In genomic region chr1:33111965-33112364, GRCh38 we compare ENCODE assay signal across 1 cellular context.
TF ChIP-seq lines count a peak whose summit lies in the region.

No MANE protein-coding gene starts in this region.

TF ChIP-seq in H1, 55 proteins besides CTCF, POLR2A, EP300 and RAD21:
- TF ChIP-seq CHD2 (IDR thresholded peaks at IDR 0.05; ENCODE audit: low read length) = no peak
- TF ChIP-seq KDM1A (IDR thresholded peaks at IDR 0.05; ENCODE audit: borderline replicate concordance, low read length) = no peak
- no peak for TF ChIP-seq RBBP5 (IDR thresholded peaks at IDR 0.05; ENCODE audit: borderline replicate concordance, low read depth, low read length)
- TF ChIP-seq E2F6 (IDR thresholded peaks at IDR 0.05) = no peak
